In genomic region chr14:106044949-106045596, GRCh38 we compare ENCODE assay signal across 8 cellular contexts.
DNase-seq lines count a peak whose midpoint lies in the region; ATAC-seq lines count a peak whose summit lies in the region.

No MANE protein-coding gene starts in this region.

- H3K27me3 ChIP-seq in right cardiac atrium (ENCODE audit: control insufficient read depth, insufficient read depth), result no peaks in the 10 kb centered on the region

- no peaks in the 10 kb centered on the region for H3K4me1 ChIP-seq in right cardiac atrium (ENCODE audit: control insufficient read depth, insufficient read depth, low read length)

- intact Hi-C loops in right cardiac atrium (cut with DNase I), result no loop called here

- no peak overlapping the region for H3K27ac ChIP-seq in right cardiac atrium (ENCODE audit: low read length)

- no peaks in the 10 kb centered on the region for H3K9me3 ChIP-seq in right cardiac atrium (ENCODE audit: control insufficient read depth, low read length)

- ATAC-seq in right cardiac atrium, result no peak

- no peak overlapping the region for H3K4me3 ChIP-seq in right cardiac atrium (ENCODE audit: low read length)

- peak; percentile 56 for DNase-seq in NK-92 treated with Interleukin-12 subunit alpha and Interleukin-12 subunit beta, amount 100 ng/mL, for 24 hours (lab: John Stamatoyannopoulos, UW)
- DNase-seq in NK-92 (lab: John Stamatoyannopoulos, UW; ENCODE audit: unreplicated experiment), result no peak
- peak; percentile 10 for DNase-seq in NCI-H226
- peak; percentile 92 for DNase-seq in activated CD8-positive, alpha-beta memory T cell treated with anti-CD3 and anti-CD28 coated beads for 24 hours
- DNase-seq in right cardiac atrium, result peak; percentile 18 to 82 (median 66)
- DNase-seq in stimulated activated CD8-positive, alpha-beta memory T cell treated with anti-CD3 and anti-CD28 coated beads, Interleukin-4, amount 100 ng/mL, for 4 hours (ENCODE audit: low read depth in 2 of 2, low spot score in 1 of 2), result peak; percentile 63 to 73
- DNase-seq in T1000 (lab: John Stamatoyannopoulos, UW), result no peak
- no peak for DNase-seq in Ammon's horn (ENCODE audit: low spot score)

- 56% methylated on average over 9 of the region's 9 CpGs for WGBS in right cardiac atrium

Comparison
In these comparisons a context has a peak if more than half of its experiments do, and no peak if none do; other contexts are left out.
1. DNase-seq: peak in NK-92 treated with Interleukin-12 subunit alpha and Interleukin-12 subunit beta, amount 100 ng/mL, for 24 hours (single experiment), NCI-H226 (single experiment), activated CD8-positive, alpha-beta memory T cell treated with anti-CD3 and anti-CD28 coated beads for 24 hours (single experiment), right cardiac atrium (3 of 3) and stimulated activated CD8-positive, alpha-beta memory T cell treated with anti-CD3 and anti-CD28 coated beads, Interleukin-4, amount 100 ng/mL, for 4 hours (2 of 2); none in NK-92 (single experiment), T1000 (single experiment) and Ammon's horn (single experiment).